8 cellular contexts compared by ENCODE assay signal in genomic region chr16:57906385-57907316, GRCh38.
A peak's percentile ranks its signal among the peaks of the same experiment; 100 is the strongest.
DNase-seq lines count a peak whose midpoint lies in the region; ATAC-seq and TF ChIP-seq lines count a peak whose summit lies in the region.

No MANE protein-coding gene starts in this region.

- no peaks in the 10 kb centered on the region for H3K79me2 ChIP-seq in fibroblast of lung (ENCODE audit: control insufficient read depth, insufficient read depth, low read length)

- peak; percentile 35 for DNase-seq in GM12865 (ENCODE audit: low read depth)
- peak; percentile 29 for DNase-seq in activated CD4-positive, alpha-beta T cell treated with anti-CD3 and anti-CD28 coated beads for 48 hours
- DNase-seq in fibroblast of lung (ENCODE audit: low read depth in 2 of 2) = peak in 1 of 2 donors; percentile 23
- no peak for DNase-seq in activated CD4-positive, CD25-positive, alpha-beta regulatory T cell treated with anti-CD3 and anti-CD28 coated beads, Interleukin-2, amount 50 U/mL, for 72 hours

- no peak overlapping the region for H3K9ac ChIP-seq in fibroblast of lung (ENCODE audit: insufficient read depth, low read length)
- H3K9ac ChIP-seq in skeletal muscle satellite cell (ENCODE audit: low read depth, low read length) = no peak overlapping the region

- H3K9me3 ChIP-seq in fibroblast of lung (ENCODE audit: control insufficient read depth, insufficient read depth, low read depth, low read length) (no peaks in the 10 kb centered on the region), skeletal muscle satellite cell (replicated peaks; ENCODE audit: low read length) (no peaks in the 10 kb centered on the region)

- H2AFZ ChIP-seq in fibroblast of lung (ENCODE audit: low read length) = no peak overlapping the region

- ATAC-seq in HG02852 (IDR thresholded peaks at IDR 0.05; ENCODE audit: unreplicated experiment) (no peak), HG03442 (IDR thresholded peaks at IDR 0.05; ENCODE audit: unreplicated experiment) (no peak), HG03095 (IDR thresholded peaks at IDR 0.05; ENCODE audit: unreplicated experiment) (no peak)

- no peak overlapping the region for H3K4me3 ChIP-seq in GM12865 (ENCODE audit: low read depth, low read length)
- no peak overlapping the region for H3K4me3 ChIP-seq in fibroblast of lung (replicated peaks in 1 of 4; ENCODE audit: control extremely low read depth in 1 of 4, insufficient read depth in 1 of 4, low read depth in 3 of 4, low read length in 4 of 4)
- no peak overlapping the region for H3K4me3 ChIP-seq in skeletal muscle satellite cell (ENCODE audit: low read length)

- no peaks in the 10 kb centered on the region for H4K20me1 ChIP-seq in fibroblast of lung (ENCODE audit: control insufficient read depth, extremely low read depth, insufficient read depth, low read length)

- H3K4me2 ChIP-seq in fibroblast of lung (ENCODE audit: extremely low read depth, insufficient read depth, low read length) (peak overlapping the region; percentile 13), skeletal muscle satellite cell (ENCODE audit: low read length) (peak overlapping the region; percentile 45)

- no peak overlapping the region for H3K27ac ChIP-seq in fibroblast of lung (ENCODE audit: insufficient read depth, low read length)

- H3K27me3 ChIP-seq in fibroblast of lung (ENCODE audit: control insufficient read depth, insufficient read depth, low read length) (peaks cover 5% of the 10 kb centered on the region), skeletal muscle satellite cell (ENCODE audit: control insufficient read depth, insufficient read depth, low read length) (peaks cover 51% of the 10 kb centered on the region)

- H3K36me3 ChIP-seq in fibroblast of lung (ENCODE audit: control insufficient read depth, insufficient read depth, low read length) (no peaks in the 10 kb centered on the region), skeletal muscle satellite cell (ENCODE audit: insufficient read depth, low read length) (no peaks in the 10 kb centered on the region)

- H3K4me1 ChIP-seq in fibroblast of lung (ENCODE audit: control insufficient read depth, extremely low read depth, insufficient read depth, low read length) (no peaks in the 10 kb centered on the region), skeletal muscle satellite cell (ENCODE audit: control insufficient read depth, insufficient read depth, low read length) (peaks cover 6% of the 10 kb centered on the region)

- TF ChIP-seq CTCF in GM12865 (IDR thresholded peaks at IDR 0.05; ENCODE audit: insufficient read depth, low read depth, low read length, missing control alignments) = peak; percentile 36
- TF ChIP-seq CTCF in fibroblast of lung (conservative IDR thresholded peaks at IDR 0.05 in 1 of 2, IDR thresholded peaks at IDR 0.05 in 1 of 2; ENCODE audit: low read depth in 1 of 2, low read length in 2 of 2) = peak; percentile 40 to 57
